In the genomic region with DNA sequence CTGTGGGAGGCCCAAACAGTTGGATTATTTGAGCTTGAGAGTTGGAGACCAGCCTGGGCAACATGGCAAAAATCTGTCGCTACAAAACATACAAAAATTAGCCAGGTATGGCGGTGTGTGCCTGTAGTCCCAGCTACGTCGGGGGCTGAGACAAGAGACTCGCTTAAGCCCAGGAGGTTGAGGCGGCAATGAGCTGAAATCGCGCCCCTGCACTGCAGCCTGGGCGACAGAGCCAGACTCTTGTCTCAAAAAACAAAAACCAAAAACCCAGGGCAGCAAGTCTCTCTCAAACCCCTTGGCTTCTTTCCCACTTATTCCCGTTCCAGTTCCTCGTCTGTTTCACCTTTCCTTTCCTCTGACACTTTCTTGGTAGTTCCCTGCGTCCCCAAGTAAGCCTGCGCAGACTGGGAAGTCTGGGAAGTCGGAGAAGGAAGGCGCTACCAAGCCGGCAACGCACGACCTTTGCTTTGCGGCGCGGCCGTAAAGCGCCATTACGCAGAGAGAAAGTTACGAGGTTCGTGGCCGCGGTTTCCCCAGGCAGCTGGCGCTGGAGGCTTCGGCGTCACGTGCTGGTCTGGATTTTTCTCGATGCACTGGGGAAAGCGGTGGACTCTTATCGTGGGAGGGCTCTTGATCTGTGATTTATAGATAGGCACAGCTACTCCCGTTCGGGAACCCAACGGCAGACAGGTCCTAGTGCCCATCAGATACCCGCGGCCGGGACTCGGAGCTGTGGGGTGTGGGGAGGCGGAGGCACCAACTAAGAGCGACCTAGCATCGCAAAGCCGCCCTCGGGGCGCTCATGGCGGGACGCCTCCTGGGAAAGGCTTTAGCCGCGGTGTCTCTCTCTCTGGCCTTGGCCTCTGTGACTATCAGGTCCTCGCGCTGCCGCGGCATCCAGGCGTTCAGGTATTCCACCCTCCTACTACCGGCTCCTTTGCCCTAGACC, we compare ENCODE assay signal across 8 cellular contexts. TPM values are rescaled to one million over a fixed set of nuclear protein-coding genes. Genes with fewer than 3 reads are reported as not detected.
DNase-seq lines count a peak whose midpoint lies in the region; ATAC-seq, FAIRE-seq and TF ChIP-seq lines count a peak whose summit lies in the region.

Gene NUDT9 (plus strand): TSS at position 470 of the 949 bp plus-strand sequence. CDS start 333 bp downstream, at position 803.

- POLR2A ChIA-PET in T-cell (lab: Charles Lee): interaction anchor here in 1 of 2 donors (0.6 to 1.6 kb wide), 2 partner anchors 31 to 549 kb away, joined by 3 to 13 read pairs; partner anchors contain the start of gene HSD17B11

- H3K27ac Mint-ChIP-seq in T-cell (peak within 1 kb of the TSS; percentile 99 to 100), type B pancreatic cell (peak within 1 kb of the TSS; percentile 93)

- H3K4me3 Mint-ChIP-seq in T-cell (peak within 1 kb of the TSS; percentile 95 to 99 (median 99)), type B pancreatic cell (peak within 1 kb of the TSS; percentile 98)

- ATAC-seq in HG02840 (IDR thresholded peaks at IDR 0.05; ENCODE audit: low FRiP score, unreplicated experiment) (peak; percentile 81), T-cell (replicated peaks in 1 of 4) (peak; percentile 84 to 91 (median 88))

- no peaks in the 10 kb centered on the region for H3K9me3 Mint-ChIP-seq in T-cell
- no peaks in the 10 kb centered on the region for H3K9me3 Mint-ChIP-seq in type B pancreatic cell

- H3K4me1 Mint-ChIP-seq in T-cell: peaks cover 36 to 43% (median 41%) of the 10 kb centered on the region in 3 donors
- H3K4me1 Mint-ChIP-seq in type B pancreatic cell (ENCODE audit: unreplicated experiment): peaks cover 17% of the 10 kb centered on the region

- peak; percentile 89 for FAIRE-seq in GM12891 (lab: Jason Lieb, UNC)

- TF ChIP-seq CTCF in type B pancreatic cell (conservative IDR thresholded peaks at IDR 0.05): no peak

- CTCF ChIA-PET in T-cell (lab: Charles Lee): interaction anchor here (0.7 to 3.0 kb wide), 7 partner anchors 9 to 203 kb away, joined by 3 to 30 read pairs (median 7); partner anchors contain the start of gene HSD17B11 (in 2 of the 2)

- H3K27me3 Mint-ChIP-seq in T-cell (no peaks in the 10 kb centered on the region), type B pancreatic cell (no peaks in the 10 kb centered on the region)

- peak within 1 kb of the TSS; percentile 15 for H3K27ac ChIP-seq in adipose tissue (ENCODE audit: low read depth, low read length)

- WGBS in adipose tissue, 3 donors: 1% methylated on average over 55 to 58 of the region's 58 CpGs

- DNase-seq in GM12891 (ENCODE audit: insufficient read length, low spot score) (peak; percentile 74), NCI-H1436 treated with DMSO at 0.1 percent for 48 hours (lab: John Stamatoyannopoulos, UW) (peak; percentile 80), T-cell (peak; percentile 70 to 92 (median 84)), cardiac septum (ENCODE audit: low spot score) (peak; percentile 96), pons (ENCODE audit: low spot score) (peak; percentile 96), type B pancreatic cell (ENCODE audit: extremely low spot score, unreplicated experiment) (peak; percentile 90)

- no peaks in the 10 kb centered on the region for H3K36me3 Mint-ChIP-seq in T-cell
- peaks cover 2% of the 10 kb centered on the region for H3K36me3 Mint-ChIP-seq in type B pancreatic cell

- intact Hi-C loops in cardiac septum (cut with DNase I): loop anchor here (1.0 to 5.0 kb wide), 3 partner anchors 31 to 110 kb away; partner anchors contain the start of gene HSD17B11

- TF ChIP-seq POLR2A in GM12891 (IDR thresholded peaks at IDR 0.05; ENCODE audit: low read depth, low read length): peak; percentile 76

TF ChIP-seq in GM12891, 5 proteins besides CTCF, POLR2A, EP300 and RAD21:
- TF ChIP-seq SPI1 (IDR thresholded peaks at IDR 0.05; ENCODE audit: low read depth, low read length): no peak
- no peak for TF ChIP-seq PAX5 (IDR thresholded peaks at IDR 0.05; ENCODE audit: insufficient read depth, low read length, severe bottlenecking)
- TF ChIP-seq POLR2AphosphoS5 (IDR thresholded peaks at IDR 0.05; ENCODE audit: low read depth, low read length): peak; percentile 54
- TF ChIP-seq POU2F2 (IDR thresholded peaks at IDR 0.05; ENCODE audit: low read depth, low read length): 0 out of 2 replicates have a peak, but pooled peaks have one; percentile 38
- peak; percentile 72 for TF ChIP-seq TAF1 (IDR thresholded peaks at IDR 0.05; ENCODE audit: low read depth, low read length)

RNA-seq across cellular contexts. Expression of gene NUDT9, which starts in this region (rescaled TPM):
- polyA plus RNA-seq in GM12891 (2012; ENCODE audit: low read depth, missing spikeins): 15.0 TPM
- total RNA-seq in T-cell: 10 to 100 TPM; 10.1 to 18.0 (median 13.9) TPM
- polyA plus RNA-seq in adipose tissue: 10 to 100 TPM; 21.8 to 35.4 (median 27.9) TPM
- 21.5 TPM for total RNA-seq in cardiac septum
- total RNA-seq in type B pancreatic cell (ENCODE audit: low replicate concordance): 26.5 and 27.5 TPM in 2 replicates

Comparison
In these comparisons a context has a peak if more than half of its experiments do, and no peak if none do; other contexts are left out.
1. Peak in every context shown above with its lines: DNase-seq, ATAC-seq and H3K27ac ChIP-seq.